1 cellular context compared by ENCODE assay signal in the genomic region with DNA sequence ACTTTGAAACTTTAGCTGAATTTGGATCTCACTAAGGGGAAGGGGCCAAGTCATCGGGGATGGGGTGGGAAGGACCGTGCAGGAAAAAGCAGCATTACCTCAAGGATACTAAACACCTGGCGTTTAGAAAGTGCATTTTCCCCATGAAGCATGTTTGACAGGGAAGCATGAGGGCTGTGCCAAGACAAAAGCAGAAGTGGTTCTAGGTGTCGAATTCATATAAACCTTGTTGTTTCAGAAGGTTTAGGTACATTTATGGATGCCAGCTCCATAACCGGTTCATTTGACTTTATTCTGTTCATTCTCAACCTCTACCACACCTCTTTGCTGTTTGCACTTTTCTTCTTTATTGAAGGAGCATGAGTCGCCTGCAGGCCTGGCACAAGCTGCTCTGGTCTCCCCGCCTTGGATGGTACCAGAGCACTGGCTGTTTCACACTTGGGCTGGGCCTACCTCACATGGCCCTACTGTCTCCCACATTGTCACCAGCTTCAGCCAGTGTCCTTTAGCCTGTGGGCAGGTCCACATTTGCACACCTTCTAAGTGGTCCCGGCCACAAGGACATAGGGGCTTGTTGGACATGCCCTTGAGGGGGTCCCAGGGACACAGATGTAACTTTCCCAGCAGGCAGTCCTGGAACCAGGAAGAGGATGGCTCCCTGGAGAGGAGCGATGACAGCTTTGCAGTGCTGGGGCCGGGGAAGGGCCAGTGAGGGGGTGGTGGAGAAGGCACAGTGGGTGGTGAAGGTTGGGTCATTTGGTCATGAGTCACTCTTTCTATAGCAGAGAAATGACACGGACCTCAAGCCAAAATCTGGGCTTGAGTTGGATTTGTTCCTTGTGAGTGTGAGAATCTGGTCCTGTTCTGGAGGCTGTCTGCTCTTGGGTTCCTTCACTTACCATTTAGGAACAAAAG.
A peak's percentile ranks its signal among the peaks of the same experiment; 100 is the strongest.
TF ChIP-seq lines count a peak whose summit lies in the region.

No MANE protein-coding gene starts in this region.

TF ChIP-seq in HCT116, 20 proteins besides CTCF, POLR2A, EP300 and RAD21:
- TF ChIP-seq EZH2 (IDR thresholded peaks at IDR 0.05) = no peak
- peak; percentile 89 for TF ChIP-seq EGR1 (IDR thresholded peaks at IDR 0.05; ENCODE audit: low read depth)
- no peak for TF ChIP-seq SIN3A (IDR thresholded peaks at IDR 0.05; ENCODE audit: low read depth)
- TF ChIP-seq FOSL1 (IDR thresholded peaks at IDR 0.05; ENCODE audit: low read depth) = peak; percentile 34; the same call in 1 of the 2 replicates
- TF ChIP-seq ZBTB33 (IDR thresholded peaks at IDR 0.05; ENCODE audit: extremely low read depth, insufficient replicate concordance, low read length) = no peak
- 0 out of 2 replicates have a peak, but pooled peaks have one; percentile 30 for TF ChIP-seq SP1 (IDR thresholded peaks at IDR 0.05; ENCODE audit: low read depth)
- 0 out of 2 replicates have a peak, but pooled peaks have one; percentile 32 for TF ChIP-seq ZFX (IDR thresholded peaks at IDR 0.05)
- TF ChIP-seq, protein P1, sequence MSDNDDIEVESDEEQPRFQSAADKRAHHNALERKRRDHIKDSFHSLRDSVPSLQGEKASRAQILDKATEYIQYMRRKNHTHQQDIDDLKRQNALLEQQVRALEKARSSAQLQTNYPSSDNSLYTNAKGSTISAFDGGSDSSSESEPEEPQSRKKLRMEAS (IDR thresholded peaks at IDR 0.05) = peak; percentile 58
TF ChIP-seq in HCT116: peak in this region for 5.
